8 cellular contexts compared by ENCODE assay signal in genomic region chr3:188948658-188949400, GRCh38.
DNase-seq lines count a peak whose midpoint lies in the region; ATAC-seq, FAIRE-seq and TF ChIP-seq lines count a peak whose summit lies in the region.

No MANE protein-coding gene starts in this region.

- no peaks in the 10 kb centered on the region for H3K27me3 ChIP-seq in upper lobe of left lung

- no peak for FAIRE-seq in frontal cortex (lab: Jason Lieb, UNC)

- ATAC-seq in upper lobe of left lung (ENCODE audit: low FRiP score in 2 of 2) (peak; percentile 3 to 31), GM18868 (IDR thresholded peaks at IDR 0.05; ENCODE audit: unreplicated experiment) (no peak)

- H3K4me3 ChIP-seq in coronary artery (peak overlapping the region; percentile 58), upper lobe of left lung (peak overlapping the region in 3 of 4 donors; percentile 9 to 42 (median 34))

- no peaks in the 10 kb centered on the region for H3K36me3 ChIP-seq in upper lobe of left lung

- no peaks in the 10 kb centered on the region for H3K9me3 ChIP-seq in upper lobe of left lung

- H3K4me1 ChIP-seq in upper lobe of left lung = peaks cover 37 to 63% (median 48%) of the 10 kb centered on the region in 4 donors

- TF ChIP-seq EP300 in upper lobe of left lung (IDR thresholded peaks at IDR 0.05) = no peak

- TF ChIP-seq CTCF in coronary artery (IDR thresholded peaks at IDR 0.05) (no peak), upper lobe of left lung (IDR thresholded peaks at IDR 0.05) (no peak)

- WGBS in upper lobe of left lung, 2 donors = 45 to 53% methylated on average over 6 of the region's 6 CpGs

- TF ChIP-seq POLR2A in upper lobe of left lung (IDR thresholded peaks at IDR 0.05) = peak in 1 of 4 donors; percentile 72

- DNase-seq in CD1c-positive myeloid dendritic cell (ENCODE audit: extremely low spot score) (peak; percentile 93), NCI-H446 treated with DMSO at 0.1 percent for 48 hours (lab: John Stamatoyannopoulos, UW) (peak; percentile 53), coronary artery (ENCODE audit: low spot score) (no peak), mucosa of gallbladder (ENCODE audit: low spot score) (peak; percentile 47), upper lobe of left lung (peak in 1 of 2 donors; percentile 54), frontal cortex (ENCODE audit: low spot score in 2 of 2) (no peak), COLO668 (lab: John Stamatoyannopoulos, UW; ENCODE audit: unreplicated experiment) (no peak)

- H3K27ac ChIP-seq in coronary artery (peak overlapping the region; percentile 87 to 97), upper lobe of left lung (peak overlapping the region; percentile 88 to 94 (median 92))

Comparison
In these comparisons a context has a peak if more than half of its experiments do, and no peak if none do; other contexts are left out.
1. DNase-seq: peak in CD1c-positive myeloid dendritic cell (single experiment), NCI-H446 treated with DMSO at 0.1 percent for 48 hours (single experiment) and mucosa of gallbladder (single experiment); none in coronary artery (single experiment), frontal cortex (0 of 2) and COLO668 (single experiment).